Comparison of ENCODE assay signal across 12 cellular contexts in genomic region chr7:106610996-106611886, GRCh38. TPM values are rescaled to one million over a fixed set of nuclear protein-coding genes. Genes with fewer than 3 reads are reported as not detected.
A peak's percentile ranks its signal among the peaks of the same experiment; 100 is the strongest.
DNase-seq lines count a peak whose midpoint lies in the region; TF ChIP-seq lines count a peak whose summit lies in the region.
"Had no signal": no experiment of that assay in that cellular context is flagged by ENCODE, and none has a peak within 500 bp of the region (broad histone marks: within the 10 kb centered on the region; RNA-seq: fewer than 3 reads in every experiment).

No MANE protein-coding gene starts in this region.

- H2BK12ac ChIP-seq in trophoblast cell (ENCODE audit: low read length): no peak overlapping the region

- peak; percentile 90 for DNase-seq in NCI-H69 (lab: John Stamatoyannopoulos, UW)
- DNase-seq in fibroblast of lung (ENCODE audit: low read depth in 2 of 2): peak; percentile 25 to 57
- DNase-seq in trophoblast cell: peak; percentile 25 to 84
- no peak for DNase-seq in nephron progenitor cell
- DNase-seq in pons (ENCODE audit: low spot score): no peak
- no peak for DNase-seq in NCI-H1694 (lab: John Stamatoyannopoulos, UW)
- DNase-seq: activated CD4-positive, alpha-beta T cell treated with anti-CD3 and anti-CD28 coated beads, Interleukin-2, amount 50 U/mL, for 4 hours; body of pancreas; CD4-positive, alpha-beta memory T cell; midbrain; NCI-H2029 had no signal

- H3K4me1 ChIP-seq in HEK293 (ENCODE audit: control insufficient read depth, insufficient read depth, low read length): no peaks in the 10 kb centered on the region
- peaks cover 17% of the 10 kb centered on the region for H3K4me1 ChIP-seq in fibroblast of lung (ENCODE audit: control insufficient read depth, extremely low read depth, insufficient read depth, low read length)
- H3K4me1 ChIP-seq in trophoblast cell (ENCODE audit: control insufficient read depth in 1 of 2, insufficient read depth in 2 of 2, low read length in 2 of 2): peaks cover 0 to 2% of the 10 kb centered on the region in 2 experiments

- H3K79me1 ChIP-seq in trophoblast cell (ENCODE audit: low read length): no peaks in the 10 kb centered on the region

- no peaks in the 10 kb centered on the region for H3K9me3 ChIP-seq in HEK293 (ENCODE audit: control insufficient read depth, insufficient read depth, low read depth, low read length)
- H3K9me3 ChIP-seq in fibroblast of lung (ENCODE audit: control insufficient read depth, insufficient read depth, low read depth, low read length): no peaks in the 10 kb centered on the region
- H3K9me3 ChIP-seq in trophoblast cell (ENCODE audit: insufficient read depth, low read depth, low read length): no peaks in the 10 kb centered on the region
- H3K9me3 ChIP-seq: body of pancreas had no signal

- no peak overlapping the region for H3K9ac ChIP-seq in fibroblast of lung (ENCODE audit: insufficient read depth, low read length)
- no peak overlapping the region for H3K9ac ChIP-seq in trophoblast cell (ENCODE audit: low read length)

- H3K27ac Mint-ChIP-seq in nephron progenitor cell: no peak overlapping the region
- H3K27ac Mint-ChIP-seq: CD4-positive, alpha-beta memory T cell had no signal

- TF ChIP-seq CTCF in HEK293 (tag by site-specific recombination; IDR thresholded peaks at IDR 0.05) (no peak), fibroblast of lung (conservative IDR thresholded peaks at IDR 0.05 in 1 of 2, IDR thresholded peaks at IDR 0.05 in 1 of 2; ENCODE audit: low read depth in 1 of 2, low read length in 2 of 2) (no peak), nephron progenitor cell (IDR thresholded peaks at IDR 0.05) (no peak)

- H3K27me3 Mint-ChIP-seq in nephron progenitor cell (ENCODE audit: low read depth, poor library complexity): no peaks in the 10 kb centered on the region
- H3K27me3 Mint-ChIP-seq: CD4-positive, alpha-beta memory T cell had no signal

- H3K14ac ChIP-seq in trophoblast cell (ENCODE audit: low read length): no peak overlapping the region

- H2BK120ac ChIP-seq in trophoblast cell (ENCODE audit: insufficient read depth, low read length, poor library complexity): no peak overlapping the region

- H2AFZ ChIP-seq in fibroblast of lung (ENCODE audit: low read length) (no peak overlapping the region), trophoblast cell (ENCODE audit: insufficient read depth, low read length, poor library complexity) (no peak overlapping the region)

- no peak overlapping the region for H3K4ac ChIP-seq in trophoblast cell (ENCODE audit: low read depth, low read length)

- H3K27me3 ChIP-seq in fibroblast of lung (ENCODE audit: control insufficient read depth, insufficient read depth, low read length) (no peaks in the 10 kb centered on the region), trophoblast cell (ENCODE audit: insufficient read depth, low read length) (no peaks in the 10 kb centered on the region)
- H3K27me3 ChIP-seq: body of pancreas had no signal

- H3K23ac ChIP-seq in trophoblast cell (ENCODE audit: low read length): no peak overlapping the region

- no peak overlapping the region for H2AK5ac ChIP-seq in trophoblast cell (ENCODE audit: low read length)

- no peak overlapping the region for H3K4me2 ChIP-seq in fibroblast of lung (ENCODE audit: extremely low read depth, insufficient read depth, low read length)
- no peak overlapping the region for H3K4me2 ChIP-seq in trophoblast cell (ENCODE audit: low read length)

- H3K79me2 ChIP-seq in fibroblast of lung (ENCODE audit: control insufficient read depth, insufficient read depth, low read length) (no peaks in the 10 kb centered on the region), trophoblast cell (ENCODE audit: control insufficient read depth, insufficient read depth, low read length, poor library complexity) (no peaks in the 10 kb centered on the region)

- H3K36me3 Mint-ChIP-seq in nephron progenitor cell (ENCODE audit: low read depth): no peaks in the 10 kb centered on the region
- H3K36me3 Mint-ChIP-seq: CD4-positive, alpha-beta memory T cell had no signal

- H3K36me3 ChIP-seq in HEK293 (ENCODE audit: control insufficient read depth in 2 of 2, insufficient read depth in 1 of 2, low read length in 2 of 2) (no peaks in the 10 kb centered on the region), fibroblast of lung (ENCODE audit: control insufficient read depth, insufficient read depth, low read length) (no peaks in the 10 kb centered on the region), trophoblast cell (ENCODE audit: control insufficient read depth in 1 of 2, insufficient read depth in 2 of 2, low read length in 2 of 2) (no peaks in the 10 kb centered on the region)

- H3K9me3 Mint-ChIP-seq in nephron progenitor cell: peaks cover 16% of the 10 kb centered on the region

- POLR2A ChIA-PET in HEK293 (lab: Yijun Ruan, JAX): no interaction called here

- no CpG with 5 or more reads among the region's 6 CpGs for WGBS in trophoblast cell (ENCODE audit: extremely low coverage, insufficient coverage, insufficient read length)

- no peak overlapping the region for H4K8ac ChIP-seq in trophoblast cell (ENCODE audit: low read depth, low read length)

- H3K4me3 Mint-ChIP-seq in nephron progenitor cell: no peak overlapping the region
- H3K4me3 Mint-ChIP-seq: CD4-positive, alpha-beta memory T cell had no signal

- H3K4me3 ChIP-seq in HEK293 (ENCODE audit: low read depth, low read length) (no peak overlapping the region), fibroblast of lung (replicated peaks in 1 of 4; ENCODE audit: control extremely low read depth in 1 of 4, insufficient read depth in 1 of 4, low read depth in 3 of 4, low read length in 4 of 4) (no peak overlapping the region), trophoblast cell (ENCODE audit: low read depth, low read length) (no peak overlapping the region)
- H3K4me3 ChIP-seq: body of pancreas had no signal

- H4K12ac ChIP-seq in trophoblast cell (ENCODE audit: low read depth, low read length): no peak overlapping the region

- H3K27ac ChIP-seq in HEK293 (ENCODE audit: extremely low read depth, low read depth, low read length): no peak overlapping the region
- no peak overlapping the region for H3K27ac ChIP-seq in fibroblast of lung (ENCODE audit: insufficient read depth, low read length)
- H3K27ac ChIP-seq in trophoblast cell (ENCODE audit: low read depth, low read length): no peak overlapping the region

- H4K20me1 ChIP-seq in fibroblast of lung (ENCODE audit: control insufficient read depth, extremely low read depth, insufficient read depth, low read length): no peaks in the 10 kb centered on the region

- no peak overlapping the region for H2BK5ac ChIP-seq in trophoblast cell (ENCODE audit: low read depth, low read length, poor library complexity)

- H3K4me1 Mint-ChIP-seq in nephron progenitor cell: peaks cover 7% of the 10 kb centered on the region
- H3K4me1 Mint-ChIP-seq: CD4-positive, alpha-beta memory T cell had no signal

- no peak overlapping the region for H4K91ac ChIP-seq in trophoblast cell (ENCODE audit: low read depth, low read length)

- H3K18ac ChIP-seq in trophoblast cell (ENCODE audit: low read length): no peak overlapping the region

- CTCF ChIA-PET in HEK293 (lab: Yijun Ruan, JAX): interaction anchor here (0.7 kb wide), 1 partner anchor 13 kb away, joined by 4 read pairs; no protein-coding TSS in a partner anchor

TF ChIP-seq in HEK293, 187 proteins besides CTCF, POLR2A, EP300 and RAD21 (continues in another document):
- TF ChIP-seq SP3 (tag by site-specific recombination; IDR thresholded peaks at IDR 0.05) (no peak), AEBP2 (tag by site-specific recombination; IDR thresholded peaks at IDR 0.05; ENCODE audit: borderline replicate concordance) (no peak), ZNF23 (tag by site-specific recombination; IDR thresholded peaks at IDR 0.05; ENCODE audit: borderline replicate concordance) (no peak), ZSCAN16 (tag by site-specific recombination; IDR thresholded peaks at IDR 0.05) (no peak), FEZF1 (tag by site-specific recombination; IDR thresholded peaks at IDR 0.05) (peak; percentile 35; the same call in 1 of the 2 replicates), ZNF155 (tag by site-specific recombination; IDR thresholded peaks at IDR 0.05) (no peak)
- TF ChIP-seq, protein P1, sequence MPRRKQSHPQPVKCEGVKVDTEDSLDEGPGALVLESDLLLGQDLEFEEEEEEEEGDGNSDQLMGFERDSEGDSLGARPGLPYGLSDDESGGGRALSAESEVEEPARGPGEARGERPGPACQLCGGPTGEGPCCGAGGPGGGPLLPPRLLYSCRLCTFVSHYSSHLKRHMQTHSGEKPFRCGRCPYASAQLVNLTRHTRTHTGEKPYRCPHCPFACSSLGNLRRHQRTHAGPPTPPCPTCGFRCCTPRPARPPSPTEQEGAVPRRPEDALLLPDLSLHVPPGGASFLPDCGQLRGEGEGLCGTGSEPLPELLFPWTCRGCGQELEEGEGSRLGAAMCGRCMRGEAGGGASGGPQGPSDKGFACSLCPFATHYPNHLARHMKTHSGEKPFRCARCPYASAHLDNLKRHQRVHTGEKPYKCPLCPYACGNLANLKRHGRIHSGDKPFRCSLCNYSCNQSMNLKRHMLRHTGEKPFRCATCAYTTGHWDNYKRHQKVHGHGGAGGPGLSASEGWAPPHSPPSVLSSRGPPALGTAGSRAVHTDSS (tag by site-specific recombination; IDR thresholded peaks at IDR 0.05): no peak

RNA-seq across cellular contexts. Expression of gene CCDC71L, which starts 49.7 kb away (rescaled TPM):
- total RNA-seq in fibroblast of lung: 36.7 and 39.1 TPM in 2 replicates
- polyA plus RNA-seq in fibroblast of lung: 20.3 and 25.7 TPM in 2 replicates
- polyA plus RNA-seq in fibroblast of lung (2012): 28.9 and 40.6 TPM in 2 replicates
- polyA minus RNA-seq in fibroblast of lung (ENCODE audit: low replicate concordance): 5.4 and 8.2 TPM in 2 replicates
- 26.3 and 29.6 TPM in 2 replicates for polyA plus RNA-seq in trophoblast cell (2013)

Comparison
In these comparisons a context has a peak if more than half of its experiments do, and no peak if none do; other contexts are left out.
1. DNase-seq: peak in NCI-H69 (single experiment), fibroblast of lung (2 of 2) and trophoblast cell (2 of 2); none in nephron progenitor cell (single experiment), pons (single experiment) and NCI-H1694 (single experiment).